ENCODE assay signal across 9 cellular contexts in the genomic region with DNA sequence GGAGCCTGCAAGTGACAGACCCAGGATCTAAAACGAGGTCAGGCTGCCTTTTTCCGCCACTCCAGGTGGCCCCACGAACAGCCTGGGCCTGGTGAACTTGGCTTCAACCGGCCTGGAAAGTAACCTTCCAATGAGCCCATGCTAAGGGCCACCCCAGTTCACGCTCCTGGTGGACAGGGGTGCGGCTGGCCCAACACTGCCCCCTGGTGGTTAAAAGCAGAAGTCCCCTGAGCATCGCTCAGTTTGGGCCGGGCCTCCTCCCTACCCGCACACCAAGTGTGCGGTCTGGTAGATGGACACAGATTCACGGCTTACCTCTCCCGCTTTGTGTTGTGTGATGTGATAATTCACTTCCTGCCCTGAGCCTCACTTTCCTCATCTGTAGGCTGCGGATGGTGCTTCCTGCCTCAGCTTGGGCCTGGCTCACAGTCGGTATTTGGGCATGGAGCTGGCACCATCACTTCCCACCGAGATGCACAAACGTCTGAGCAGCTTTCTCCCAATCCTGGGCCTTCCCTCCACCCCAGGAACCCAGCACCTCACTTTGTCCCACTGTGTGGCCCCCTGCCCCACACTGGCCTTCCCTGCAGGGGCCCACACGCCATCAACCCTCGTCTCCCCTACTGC. TPM values are rescaled to one million over a fixed set of nuclear protein-coding genes. Genes with fewer than 3 reads are reported as not detected.
DNase-seq lines count a peak whose midpoint lies in the region; ATAC-seq and TF ChIP-seq lines count a peak whose summit lies in the region.
"Had no signal": no experiment of that assay in that cellular context is flagged by ENCODE, and none has a peak within 500 bp of the region (broad histone marks: within the 10 kb centered on the region; RNA-seq: fewer than 3 reads in every experiment).

No MANE protein-coding gene starts in this region.

- in situ Hi-C loops in Caki2 (cut with HindIII; ENCODE audit: low pct_unique_long_range_greater_than_20kb, low sequenced_read_pairs) = no loop called here

- no peak overlapping the region for H3K4me3 Mint-ChIP-seq in activated naive CD4-positive, alpha-beta T cell treated with anti-CD3 and anti-CD28 coated beads for 36 hours
- H3K4me3 Mint-ChIP-seq in progenitor cell of endocrine pancreas (ENCODE audit: low read depth) = no peak overlapping the region
- H3K4me3 Mint-ChIP-seq: activated naive CD8-positive, alpha-beta T cell had no signal

- no peak overlapping the region for H3K27ac Mint-ChIP-seq in activated naive CD4-positive, alpha-beta T cell treated with anti-CD3 and anti-CD28 coated beads for 36 hours
- H3K27ac Mint-ChIP-seq in progenitor cell of endocrine pancreas = no peak overlapping the region
- H3K27ac Mint-ChIP-seq: activated naive CD8-positive, alpha-beta T cell had no signal

- peak; percentile 98 for TF ChIP-seq CTCF in progenitor cell of endocrine pancreas (IDR thresholded peaks at IDR 0.05; ENCODE audit: unreplicated experiment)

- H3K36me3 Mint-ChIP-seq in activated naive CD4-positive, alpha-beta T cell treated with anti-CD3 and anti-CD28 coated beads for 36 hours (ENCODE audit: low read depth) = no peaks in the 10 kb centered on the region
- no peaks in the 10 kb centered on the region for H3K36me3 Mint-ChIP-seq in progenitor cell of endocrine pancreas (ENCODE audit: insufficient read depth)
- H3K36me3 Mint-ChIP-seq: activated naive CD8-positive, alpha-beta T cell had no signal

- intact Hi-C loops in activated naive CD4-positive, alpha-beta T cell treated with anti-CD3 and anti-CD28 coated beads for 36 hours (cut with micrococcal nuclease) = loop anchor here (1.0 kb wide), 3 partner anchors 40 to 198 kb away; no protein-coding TSS in a partner anchor
- intact Hi-C loops in Right ventricle myocardium inferior (cut with DNase I) = loop anchor here (1.0 kb wide), 1 partner anchor 94 kb away; no protein-coding TSS in a partner anchor

- DNase-seq in Caki2 (ENCODE audit: low read depth) = peak; percentile 48
- peak; percentile 81 for DNase-seq in activated naive CD4-positive, alpha-beta T cell treated with anti-CD3 and anti-CD28 coated beads for 36 hours
- DNase-seq in Right ventricle myocardium inferior (ENCODE audit: missing footprints) = peak; percentile 80
- DNase-seq in progenitor cell of endocrine pancreas (ENCODE audit: low spot score, unreplicated experiment) = peak; percentile 59
- peak; percentile 72 for DNase-seq in ureter (ENCODE audit: low spot score)

- no peaks in the 10 kb centered on the region for H3K27me3 Mint-ChIP-seq in activated naive CD4-positive, alpha-beta T cell treated with anti-CD3 and anti-CD28 coated beads for 36 hours (ENCODE audit: low read depth)
- peaks cover 3% of the 10 kb centered on the region for H3K27me3 Mint-ChIP-seq in progenitor cell of endocrine pancreas

- ATAC-seq in HG02588 (IDR thresholded peaks at IDR 0.05; ENCODE audit: unreplicated experiment) (peak; percentile 50), SK-N-SH treated with all-trans-retinoic acid at 6 μM for 48 hours (peak; percentile 99), Right ventricle myocardium inferior (peak; percentile 84), HG03460 (IDR thresholded peaks at IDR 0.05; ENCODE audit: unreplicated experiment) (no peak)

- no peaks in the 10 kb centered on the region for H3K4me1 Mint-ChIP-seq in activated naive CD4-positive, alpha-beta T cell treated with anti-CD3 and anti-CD28 coated beads for 36 hours (ENCODE audit: low read depth)
- H3K4me1 Mint-ChIP-seq in progenitor cell of endocrine pancreas (ENCODE audit: low read depth) = no peaks in the 10 kb centered on the region

- CTCF ChIA-PET in activated naive CD4-positive, alpha-beta T cell treated with anti-CD3 and anti-CD28 coated beads for 36 hours (lab: Charles Lee) = interaction anchor here (0.6 to 5.8 kb wide), 16 partner anchors 8 to 198 kb away, joined by 3 to 73 read pairs (median 4); a partner anchor contains a TSS

- H3K9me3 Mint-ChIP-seq in activated naive CD4-positive, alpha-beta T cell treated with anti-CD3 and anti-CD28 coated beads for 36 hours = no peaks in the 10 kb centered on the region
- H3K9me3 Mint-ChIP-seq in progenitor cell of endocrine pancreas (ENCODE audit: low read depth) = no peaks in the 10 kb centered on the region

TF ChIP-seq in SK-N-SH treated with all-trans-retinoic acid at 6 μM for 48 hours, 23 proteins besides CTCF, POLR2A, EP300 and RAD21:
- TF ChIP-seq, protein P1, sequence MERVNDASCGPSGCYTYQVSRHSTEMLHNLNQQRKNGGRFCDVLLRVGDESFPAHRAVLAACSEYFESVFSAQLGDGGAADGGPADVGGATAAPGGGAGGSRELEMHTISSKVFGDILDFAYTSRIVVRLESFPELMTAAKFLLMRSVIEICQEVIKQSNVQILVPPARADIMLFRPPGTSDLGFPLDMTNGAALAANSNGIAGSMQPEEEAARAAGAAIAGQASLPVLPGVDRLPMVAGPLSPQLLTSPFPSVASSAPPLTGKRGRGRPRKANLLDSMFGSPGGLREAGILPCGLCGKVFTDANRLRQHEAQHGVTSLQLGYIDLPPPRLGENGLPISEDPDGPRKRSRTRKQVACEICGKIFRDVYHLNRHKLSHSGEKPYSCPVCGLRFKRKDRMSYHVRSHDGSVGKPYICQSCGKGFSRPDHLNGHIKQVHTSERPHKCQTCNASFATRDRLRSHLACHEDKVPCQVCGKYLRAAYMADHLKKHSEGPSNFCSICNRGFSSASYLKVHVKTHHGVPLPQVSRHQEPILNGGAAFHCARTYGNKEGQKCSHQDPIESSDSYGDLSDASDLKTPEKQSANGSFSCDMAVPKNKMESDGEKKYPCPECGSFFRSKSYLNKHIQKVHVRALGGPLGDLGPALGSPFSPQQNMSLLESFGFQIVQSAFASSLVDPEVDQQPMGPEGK (CRISPR knock-in tag; IDR thresholded peaks at IDR 0.05; ENCODE audit: borderline replicate concordance) = no peak
- TF ChIP-seq ZNF565 (CRISPR knock-in tag; conservative IDR thresholded peaks at IDR 0.05; ENCODE audit: low read depth) (no peak), TOX (CRISPR knock-in tag; IDR thresholded peaks at IDR 0.05; ENCODE audit: borderline replicate concordance) (no peak), BACH2 (CRISPR knock-in tag; IDR thresholded peaks at IDR 0.05; ENCODE audit: borderline replicate concordance) (no peak), ZC3H10 (CRISPR knock-in tag; IDR thresholded peaks at IDR 0.05) (no peak), ESRRG (CRISPR knock-in tag; IDR thresholded peaks at IDR 0.05) (no peak), CSDC2 (CRISPR knock-in tag; IDR thresholded peaks at IDR 0.05) (no peak), RARB (CRISPR knock-in tag; IDR thresholded peaks at IDR 0.05) (no peak), ARNTL (CRISPR knock-in tag; IDR thresholded peaks at IDR 0.05; ENCODE audit: borderline replicate concordance, low read depth) (no peak)
- TF ChIP-seq, protein P2, sequence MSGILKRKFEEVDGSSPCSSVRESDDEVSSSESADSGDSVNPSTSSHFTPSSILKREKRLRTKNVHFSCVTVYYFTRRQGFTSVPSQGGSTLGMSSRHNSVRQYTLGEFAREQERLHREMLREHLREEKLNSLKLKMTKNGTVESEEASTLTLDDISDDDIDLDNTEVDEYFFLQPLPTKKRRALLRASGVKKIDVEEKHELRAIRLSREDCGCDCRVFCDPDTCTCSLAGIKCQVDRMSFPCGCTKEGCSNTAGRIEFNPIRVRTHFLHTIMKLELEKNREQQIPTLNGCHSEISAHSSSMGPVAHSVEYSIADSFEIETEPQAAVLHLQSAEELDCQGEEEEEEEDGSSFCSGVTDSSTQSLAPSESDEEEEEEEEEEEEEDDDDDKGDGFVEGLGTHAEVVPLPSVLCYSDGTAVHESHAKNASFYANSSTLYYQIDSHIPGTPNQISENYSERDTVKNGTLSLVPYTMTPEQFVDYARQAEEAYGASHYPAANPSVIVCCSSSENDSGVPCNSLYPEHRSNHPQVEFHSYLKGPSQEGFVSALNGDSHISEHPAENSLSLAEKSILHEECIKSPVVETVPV (CRISPR knock-in tag; IDR thresholded peaks at IDR 0.05) = no peak
TF ChIP-seq in SK-N-SH treated with all-trans-retinoic acid at 6 μM for 48 hours: peak in this region for 0.

RNA-seq across cellular contexts. Expression of a gene that starts 13.7 kb away (rescaled TPM):
- total RNA-seq in Caki2 (2014; rRNA removed; shearing (Covaris generic); ENCODE audit: low replicate concordance) = not detected in 2 replicates
- not detected for total RNA-seq in activated naive CD4-positive, alpha-beta T cell treated with anti-CD3 and anti-CD28 coated beads for 36 hours
- not detected for total RNA-seq in Right ventricle myocardium inferior
- total RNA-seq in progenitor cell of endocrine pancreas = not detected in 2 replicates
- total RNA-seq in ureter = not detected

RNA-seq across cellular contexts. Expression of a gene that starts 20.0 kb away (rescaled TPM):
- total RNA-seq in Caki2 (2014; rRNA removed; shearing (Covaris generic); ENCODE audit: low replicate concordance) = 0.14 TPM in 1 of 2 replicates, not detected in the other
- total RNA-seq in activated naive CD4-positive, alpha-beta T cell treated with anti-CD3 and anti-CD28 coated beads for 36 hours = not detected
- not detected for total RNA-seq in Right ventricle myocardium inferior
- 0.31 and 0.46 TPM in 2 replicates for total RNA-seq in progenitor cell of endocrine pancreas
- total RNA-seq in ureter = 0.39 TPM

RNA-seq across cellular contexts. Expression of a gene that starts 59.9 kb away (rescaled TPM):
- 151 and 189 TPM in 2 replicates for total RNA-seq in Caki2 (2014; rRNA removed; shearing (Covaris generic); ENCODE audit: low replicate concordance)
- 10 to 100 TPM; 36.6 to 37.1 TPM for total RNA-seq in activated naive CD4-positive, alpha-beta T cell treated with anti-CD3 and anti-CD28 coated beads for 36 hours
- total RNA-seq in Right ventricle myocardium inferior = 18.2 TPM
- total RNA-seq in progenitor cell of endocrine pancreas = 12.6 and 16.6 TPM in 2 replicates
- 9.1 TPM for total RNA-seq in ureter
